ENCODE assay signal across 13 cellular contexts in the genomic region with DNA sequence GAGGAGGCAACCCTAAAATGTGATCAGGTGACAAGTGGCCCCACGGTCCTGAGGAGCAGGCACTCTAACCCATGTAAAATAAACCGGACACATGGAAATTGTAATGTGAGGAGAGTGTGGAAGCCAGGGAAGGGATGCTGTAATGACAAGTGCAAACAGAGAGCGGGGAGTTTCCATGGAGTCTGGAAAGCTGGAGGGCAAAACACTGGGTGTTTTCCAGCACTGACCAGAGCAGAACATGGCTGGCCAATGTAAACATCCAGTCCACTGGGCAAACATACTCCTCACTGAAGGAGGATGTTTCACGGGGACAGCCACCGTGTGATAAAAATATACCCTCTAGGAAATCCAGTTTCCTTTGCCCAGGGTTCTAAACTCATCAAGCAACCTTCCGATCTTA.
DNase-seq lines count a peak whose midpoint lies in the region; ATAC-seq, FAIRE-seq and TF ChIP-seq lines count a peak whose summit lies in the region.
"Had no signal": no experiment of that assay in that cellular context is flagged by ENCODE, and none has a peak within 500 bp of the region (broad histone marks: within the 10 kb centered on the region; RNA-seq: fewer than 3 reads in every experiment).

No MANE protein-coding gene starts in this region.

- peaks cover 3% of the 10 kb centered on the region for H3K27me3 ChIP-seq in smooth muscle cell (ENCODE audit: low read depth)
- H3K27me3 ChIP-seq: thyroid gland had no signal

- H3F3A ChIP-seq in smooth muscle cell (ENCODE audit: low read depth), result no peaks in the 10 kb centered on the region

- H2AFZ ChIP-seq in smooth muscle cell (ENCODE audit: low read depth), result no peak overlapping the region

- DNase-seq in Caki2 (ENCODE audit: low read depth), result peak; percentile 56
- peak; percentile 8 for DNase-seq in NCI-H187 treated with DMSO at 0.1 percent for 48 hours (lab: John Stamatoyannopoulos, UW)
- peak; percentile 55 for DNase-seq in left lobe of liver (ENCODE audit: low spot score)
- no peak for DNase-seq in smooth muscle cell (lab: John Stamatoyannopoulos, UW; ENCODE audit: unreplicated experiment)
- no peak for DNase-seq in effector CD4-positive, alpha-beta T cell
- DNase-seq in HTR-8/SVneo (ENCODE audit: insufficient read length, low spot score), result no peak
- DNase-seq: hippocampal formation; naive thymus-derived CD4-positive, alpha-beta T cell; NCI-H1048; stimulated activated CD4-positive, alpha-beta T cell treated with anti-CD3 and anti-CD28 coated beads, Interleukin-4, amount 100 ng/mL, for 24 hours had no signal

- in situ Hi-C loops in Caki2 (cut with HindIII; ENCODE audit: low pct_unique_long_range_greater_than_20kb, low sequenced_read_pairs), result no loop called here

- no peak for TF ChIP-seq CTCF in VCaP (conservative IDR thresholded peaks at IDR 0.05)
- TF ChIP-seq CTCF in smooth muscle cell (IDR thresholded peaks at IDR 0.05; ENCODE audit: borderline replicate concordance, insufficient read depth, poor library complexity, severe bottlenecking), result no peak

- no peak overlapping the region for H3K4me3 ChIP-seq in smooth muscle cell
- H3K4me3 ChIP-seq: thyroid gland had no signal

- H3K9ac ChIP-seq in smooth muscle cell (ENCODE audit: low read depth), result no peak overlapping the region

- H3K79me2 ChIP-seq in smooth muscle cell (ENCODE audit: low read depth), result no peaks in the 10 kb centered on the region

- H3K9me3 ChIP-seq in smooth muscle cell (replicated peaks; ENCODE audit: low read depth), result no peaks in the 10 kb centered on the region
- H3K9me3 ChIP-seq: thyroid gland had no signal

- no peaks in the 10 kb centered on the region for H3K36me3 ChIP-seq in smooth muscle cell (ENCODE audit: low read depth)
- H3K36me3 ChIP-seq: thyroid gland had no signal

- peaks cover 5% of the 10 kb centered on the region for H3K4me1 ChIP-seq in smooth muscle cell (ENCODE audit: low read depth)
- H3K4me1 ChIP-seq: thyroid gland had no signal

- H3K27ac ChIP-seq in VCaP (peak overlapping the region; percentile 38), smooth muscle cell (ENCODE audit: low read depth) (no peak overlapping the region)
- H3K27ac ChIP-seq: thyroid gland had no signal

- H4K20me1 ChIP-seq in smooth muscle cell (ENCODE audit: low read depth), result no peaks in the 10 kb centered on the region

- WGBS in smooth muscle cell (ENCODE audit: low lambda C conversion rate), result 76% methylated on average over 6 of the region's 6 CpGs

- FAIRE-seq in HTR-8/SVneo (lab: Jason Lieb, UNC), result no peak

- no peak overlapping the region for H3K4me2 ChIP-seq in smooth muscle cell

- ATAC-seq in left lobe of liver (peak; percentile 90), HG03175 (IDR thresholded peaks at IDR 0.05; ENCODE audit: unreplicated experiment) (no peak)
- ATAC-seq: naive thymus-derived CD4-positive, alpha-beta T cell had no signal

Comparison
In these comparisons a context has a peak if more than half of its experiments do, and no peak if none do; other contexts are left out.
1. DNase-seq: peak in Caki2 (single experiment), NCI-H187 treated with DMSO at 0.1 percent for 48 hours (single experiment) and left lobe of liver (single experiment); none in smooth muscle cell (single experiment), effector CD4-positive, alpha-beta T cell (single experiment) and HTR-8/SVneo (single experiment).